Comparison of ENCODE assay signal across 8 cellular contexts in genomic region chr14:64636208-64636979, GRCh38.
DNase-seq lines count a peak whose midpoint lies in the region; ATAC-seq, FAIRE-seq and TF ChIP-seq lines count a peak whose summit lies in the region.

No MANE protein-coding gene starts in this region.

- POLR2A ChIA-PET in A549 (lab: Yijun Ruan, JAX), result interaction anchor here (0.7 to 3.7 kb wide), 5 partner anchors 7 to 279 kb away, joined by 3 to 68 read pairs (median 4); partner anchors contain the start of gene HSPA2

- ATAC-seq in A549 (peak; percentile 90 to 93), GM18519 (IDR thresholded peaks at IDR 0.05; ENCODE audit: low FRiP score, unreplicated experiment) (peak; percentile 61)

- H3K4me2 ChIP-seq in A549, result peak overlapping the region; percentile 58
- H3K4me2 ChIP-seq in KMS-11, result no peak overlapping the region

- no peak overlapping the region for H3K4me3 Mint-ChIP-seq in activated T-helper 1 cell treated with anti-CD3 and anti-CD28 coated beads, Interleukin-12 subunit alpha, Interleukin-12 subunit beta, Interleukin-2, Interleukin-4 antibody, amounts not matched to agents 30 ng/mL and 10 ng/mL and 1 ng/mL, durations not matched to agents 14 hours and 24 hours and 36 hours
- H3K4me3 Mint-ChIP-seq in neural crest cell, result no peak overlapping the region

- WGBS in A549 (ENCODE audit: missing lambda C conversion rate), result 33% methylated on average over 16 of the region's 19 CpGs

- TF ChIP-seq EP300 in A549 (IDR thresholded peaks at IDR 0.05), result no peak

- no peak for TF ChIP-seq POLR2A in A549 (IDR thresholded peaks at IDR 0.05; ENCODE audit: low read length)

- CTCF ChIA-PET in A549 (lab: Yijun Ruan, JAX), result interaction anchor here (0.6 to 12.0 kb wide), 81 partner anchors 8 to 301 kb away, joined by 3 to 182 read pairs (median 5); partner anchors contain the start of genes HSPA2, MTHFD1, PPP1R36 and ZBTB1

- no peak overlapping the region for H3K9ac ChIP-seq in KMS-11

- no peaks in the 10 kb centered on the region for H3K27me3 ChIP-seq in KMS-11 (ENCODE audit: insufficient read depth, low read depth)

- no peak overlapping the region for H3K27ac Mint-ChIP-seq in activated T-helper 1 cell treated with anti-CD3 and anti-CD28 coated beads, Interleukin-12 subunit alpha, Interleukin-12 subunit beta, Interleukin-2, Interleukin-4 antibody, amounts not matched to agents 30 ng/mL and 10 ng/mL and 1 ng/mL, durations not matched to agents 14 hours and 24 hours and 36 hours
- no peak overlapping the region for H3K27ac Mint-ChIP-seq in neural crest cell (ENCODE audit: unreplicated experiment)

- peaks cover 9% of the 10 kb centered on the region for H3K4me1 Mint-ChIP-seq in activated T-helper 1 cell treated with anti-CD3 and anti-CD28 coated beads, Interleukin-12 subunit alpha, Interleukin-12 subunit beta, Interleukin-2, Interleukin-4 antibody, amounts not matched to agents 30 ng/mL and 10 ng/mL and 1 ng/mL, durations not matched to agents 14 hours and 24 hours and 36 hours (ENCODE audit: low read depth)
- peaks cover 15% of the 10 kb centered on the region for H3K4me1 Mint-ChIP-seq in neural crest cell

- DNase-seq in A549 (ENCODE audit: low read depth in 1 of 2, low spot score in 1 of 2), result peak; percentile 74 to 84
- peak; percentile 46 for DNase-seq in RPMI7951 (ENCODE audit: low read depth)
- peak; percentile 43 for DNase-seq in activated T-helper 1 cell treated with anti-CD3 and anti-CD28 coated beads, Interleukin-12 subunit alpha, Interleukin-12 subunit beta, Interleukin-2, Interleukin-4 antibody, amounts not matched to agents 30 ng/mL and 10 ng/mL and 1 ng/mL, durations not matched to agents 14 hours and 24 hours and 36 hours (ENCODE audit: low spot score)
- DNase-seq in fibroblast of the aortic adventitia (ENCODE audit: low read depth), result peak; percentile 63
- DNase-seq in neural crest cell (ENCODE audit: low read depth, low spot score), result peak; percentile 77
- DNase-seq in substantia nigra (lab: John Stamatoyannopoulos, UW), result peak in 47 of 49 donors; percentile 6 to 77 (median 57)

- H2AFZ ChIP-seq in KMS-11 (ENCODE audit: low read depth), result peak overlapping the region; percentile 54

- peak overlapping the region; percentile 62 to 83 for H3K27ac ChIP-seq in A549
- no peak overlapping the region for H3K27ac ChIP-seq in KMS-11
- peak overlapping the region; percentile 67 for H3K27ac ChIP-seq in substantia nigra (ENCODE audit: low read depth, low read length, poor library complexity, severe bottlenecking)

- H3K4me1 ChIP-seq in A549, result peaks cover 42% of the 10 kb centered on the region
- H3K4me1 ChIP-seq in KMS-11 (ENCODE audit: low read depth, poor library complexity, severe bottlenecking), result peaks cover 27% of the 10 kb centered on the region

- peak; percentile 83 to 94 for TF ChIP-seq RAD21 in A549 (conservative IDR thresholded peaks at IDR 0.05 in 1 of 2, IDR thresholded peaks at IDR 0.05 in 1 of 2)

- H3K9me3 ChIP-seq in A549, result no peaks in the 10 kb centered on the region

- H3K4me3 ChIP-seq in A549 (no peak overlapping the region), KMS-11 (IDR thresholded peaks at IDR 0.05; ENCODE audit: insufficient read depth, low read depth, low read length) (no peak overlapping the region), fibroblast of the aortic adventitia (ENCODE audit: low read depth, low read length) (no peak overlapping the region)

- no peaks in the 10 kb centered on the region for H3K36me3 ChIP-seq in KMS-11 (ENCODE audit: insufficient read depth)

- H3K27me3 Mint-ChIP-seq in activated T-helper 1 cell treated with anti-CD3 and anti-CD28 coated beads, Interleukin-12 subunit alpha, Interleukin-12 subunit beta, Interleukin-2, Interleukin-4 antibody, amounts not matched to agents 30 ng/mL and 10 ng/mL and 1 ng/mL, durations not matched to agents 14 hours and 24 hours and 36 hours (ENCODE audit: insufficient read depth), result peaks cover 9% of the 10 kb centered on the region
- H3K27me3 Mint-ChIP-seq in neural crest cell (ENCODE audit: low read depth), result no peaks in the 10 kb centered on the region

- no peaks in the 10 kb centered on the region for H3K36me3 Mint-ChIP-seq in activated T-helper 1 cell treated with anti-CD3 and anti-CD28 coated beads, Interleukin-12 subunit alpha, Interleukin-12 subunit beta, Interleukin-2, Interleukin-4 antibody, amounts not matched to agents 30 ng/mL and 10 ng/mL and 1 ng/mL, durations not matched to agents 14 hours and 24 hours and 36 hours (ENCODE audit: low read depth)
- H3K36me3 Mint-ChIP-seq in neural crest cell (ENCODE audit: low read depth), result no peaks in the 10 kb centered on the region

- H3K9me3 Mint-ChIP-seq in activated T-helper 1 cell treated with anti-CD3 and anti-CD28 coated beads, Interleukin-12 subunit alpha, Interleukin-12 subunit beta, Interleukin-2, Interleukin-4 antibody, amounts not matched to agents 30 ng/mL and 10 ng/mL and 1 ng/mL, durations not matched to agents 14 hours and 24 hours and 36 hours, result no peaks in the 10 kb centered on the region
- no peaks in the 10 kb centered on the region for H3K9me3 Mint-ChIP-seq in neural crest cell

- no peaks in the 10 kb centered on the region for H3K79me2 ChIP-seq in KMS-11 (ENCODE audit: insufficient read depth, low read depth)

- no peak for FAIRE-seq in A549 (lab: Jason Lieb, UNC)

- intact Hi-C loops in activated T-helper 1 cell treated with anti-CD3 and anti-CD28 coated beads, Interleukin-12 subunit alpha, Interleukin-12 subunit beta, Interleukin-2, Interleukin-4 antibody, amounts not matched to agents 30 ng/mL and 10 ng/mL and 1 ng/mL, durations not matched to agents 14 hours and 24 hours and 36 hours (cut with micrococcal nuclease), result loop anchor here (1.0 kb wide), 3 partner anchors 96 to 292 kb away; partner anchors contain the start of gene HSPA2

- H4K20me1 ChIP-seq in KMS-11 (ENCODE audit: insufficient read depth), result no peaks in the 10 kb centered on the region

- TF ChIP-seq CTCF in A549 (IDR thresholded peaks at IDR 0.05) (peak; percentile 93), KMS-11 (conservative IDR thresholded peaks at IDR 0.05; ENCODE audit: low read depth, low read length) (peak; percentile 81), fibroblast of the aortic adventitia (IDR thresholded peaks at IDR 0.05; ENCODE audit: insufficient read depth, low read length) (peak; percentile 80), neural crest cell (conservative IDR thresholded peaks at IDR 0.05) (peak; percentile 94)

TF ChIP-seq in A549, 52 proteins besides CTCF, POLR2A, EP300 and RAD21:
- TF ChIP-seq SMC3 (IDR thresholded peaks at IDR 0.05) (peak; percentile 96), ZC3H11A (IDR thresholded peaks at IDR 0.05) (no peak), ESRRA (IDR thresholded peaks at IDR 0.05; ENCODE audit: borderline replicate concordance, low read length) (no peak), HOXA7 (CRISPR knock-in tag; IDR thresholded peaks at IDR 0.05) (no peak), BCL3 (IDR thresholded peaks at IDR 0.05) (no peak), MAX (IDR thresholded peaks at IDR 0.05) (peak; percentile 34; the same call in 1 of the 2 replicates), E2F6 (IDR thresholded peaks at IDR 0.05; ENCODE audit: borderline replicate concordance, low read depth) (peak; percentile 25; the same call in 1 of the 2 replicates), CHD2 (IDR thresholded peaks at IDR 0.05; ENCODE audit: low read length, partially characterized antibody) (no peak), JUNB (IDR thresholded peaks at IDR 0.05) (no peak), PBX3 (IDR thresholded peaks at IDR 0.05) (no peak), USF2 (IDR thresholded peaks at IDR 0.05) (no peak), FOSB (CRISPR knock-in tag; IDR thresholded peaks at IDR 0.05) (no peak)
